ENCODE assay signal across 8 cellular contexts in genomic region chr12:48119078-48119833, GRCh38. TPM values are rescaled to one million over a fixed set of nuclear protein-coding genes. Genes with fewer than 3 reads are reported as not detected.
DNase-seq lines count a peak whose midpoint lies in the region; ATAC-seq and TF ChIP-seq lines count a peak whose summit lies in the region.

Gene PFKM, plus strand, starts transcription at chr12:48119364. Its CDS starts 3,411 bp downstream, at chr12:48122775.

- H2AFZ ChIP-seq in SK-N-SH (ENCODE audit: low read depth) = peak within 1 kb of the TSS; percentile 99
- H2AFZ ChIP-seq in osteoblast (ENCODE audit: low read length) = peak within 1 kb of the TSS; percentile 93

- ATAC-seq in activated naive CD4-positive, alpha-beta T cell treated with anti-CD3 and anti-CD28 coated beads, Interleukin-2, amount 50 U/mL, for 72 hours = peak; percentile 100

- no peaks in the 10 kb centered on the region for H3K9me3 ChIP-seq in SK-N-SH
- no peaks in the 10 kb centered on the region for H3K9me3 ChIP-seq in osteoblast (ENCODE audit: low read depth, low read length)
- H3K9me3 ChIP-seq in thyroid gland = no peaks in the 10 kb centered on the region

- H3K4me2 ChIP-seq in SK-N-SH (peak within 1 kb of the TSS; percentile 92), osteoblast (ENCODE audit: insufficient read depth, low read length) (peak within 1 kb of the TSS; percentile 91)

- H3K79me2 ChIP-seq in SK-N-SH (ENCODE audit: insufficient read depth) (peaks cover 29% of the 10 kb centered on the region), osteoblast (ENCODE audit: insufficient read depth, low read length) (peaks cover 32% of the 10 kb centered on the region)

- H3K36me3 ChIP-seq in SK-N-SH (replicated peaks in 1 of 2; ENCODE audit: control insufficient read depth in 1 of 2, insufficient read depth in 2 of 2, low read length in 1 of 2) = peaks cover 14 to 18% of the 10 kb centered on the region in 2 experiments
- peaks cover 14% of the 10 kb centered on the region for H3K36me3 ChIP-seq in osteoblast (ENCODE audit: insufficient read depth, low read length)
- H3K36me3 ChIP-seq in thyroid gland = no peaks in the 10 kb centered on the region

- peaks cover 9 to 11% of the 10 kb centered on the region in 2 donors for H3K36me3 Mint-ChIP-seq in activated naive CD4-positive, alpha-beta T cell treated with anti-CD3 and anti-CD28 coated beads, Interleukin-2, amount 50 U/mL, for 72 hours

- H4K20me1 ChIP-seq in SK-N-SH (ENCODE audit: insufficient read depth) (no peaks in the 10 kb centered on the region), osteoblast (ENCODE audit: insufficient read depth, low read length) (peaks cover 4% of the 10 kb centered on the region)

- DNase-seq in GM04503 (ENCODE audit: low read depth) = peak; percentile 53
- DNase-seq in HEK293T (ENCODE audit: extremely low spot score) = peak; percentile 93
- peak; percentile 93 for DNase-seq in NAMALWA (ENCODE audit: low spot score)
- peak; percentile 84 for DNase-seq in SK-N-SH
- DNase-seq in activated naive CD4-positive, alpha-beta T cell treated with anti-CD3 and anti-CD28 coated beads, Interleukin-2, amount 50 U/mL, for 72 hours (ENCODE audit: low spot score in 2 of 2) = peak; percentile 71 to 74
- peak; percentile 72 for DNase-seq in glomerular endothelial cell (ENCODE audit: extremely low read depth, low read depth, low spot score)
- peak; percentile 85 for DNase-seq in osteoblast (ENCODE audit: insufficient read length, low spot score, missing footprints)
- DNase-seq in thyroid gland = peak; percentile 89 to 90

- TF ChIP-seq RAD21 in SK-N-SH (IDR thresholded peaks at IDR 0.05; ENCODE audit: low read length) = no peak

- H3K27ac ChIP-seq in SK-N-SH (ENCODE audit: low read depth in 2 of 2, low read length in 1 of 2) (peak within 1 kb of the TSS; percentile 58 to 85; a peak in 3 of 4 replicates), osteoblast (ENCODE audit: low read depth, low read length) (peak within 1 kb of the TSS; percentile 63), thyroid gland (peak within 1 kb of the TSS in 2 of 3 donors; percentile 47 to 52)

- H3K27me3 ChIP-seq in SK-N-SH (ENCODE audit: insufficient read depth) (peaks cover 5% of the 10 kb centered on the region; the same call in 1 of the 2 replicates), osteoblast (ENCODE audit: insufficient read depth, low read length) (peaks cover 5% of the 10 kb centered on the region), thyroid gland (no peaks in the 10 kb centered on the region)

- peak within 1 kb of the TSS; percentile 79 to 93 for H3K27ac Mint-ChIP-seq in activated naive CD4-positive, alpha-beta T cell treated with anti-CD3 and anti-CD28 coated beads, Interleukin-2, amount 50 U/mL, for 72 hours

- WGBS in SK-N-SH (ENCODE audit: low lambda C conversion rate) = 2% methylated on average over 20 of the region's 20 CpGs
- WGBS in thyroid gland, 2 donors = 1 to 3% methylated on average over 20 of the region's 20 CpGs

- intact Hi-C loops in thyroid gland (cut with DNase I) = no loop called here

- H3K4me3 ChIP-seq in SK-N-SH (ENCODE audit: low read depth in 2 of 2, low read length in 1 of 2) (peak within 1 kb of the TSS; percentile 91 to 98), osteoblast (ENCODE audit: insufficient read depth, low read length) (peak within 1 kb of the TSS; percentile 88), thyroid gland (replicated peaks in 1 of 3) (peak within 1 kb of the TSS in 2 of 3 donors; percentile 44 to 76)

- POLR2A ChIA-PET in HEK293T (lab: Yijun Ruan, JAX) = interaction anchor here (0.6 to 1.9 kb wide), 14 partner anchors 9 to 173 kb away, joined by 3 to 38 read pairs (median 4); partner anchors contain the start of genes ASB8, CCDC184 and SENP1
- POLR2A ChIA-PET in SK-N-SH (lab: Yijun Ruan, JAX) = interaction anchor here (1.2 to 1.6 kb wide), 2 partner anchors 14 to 38 kb away, joined by 5 to 8 read pairs; partner anchors contain the start of genes ASB8 and SENP1

- CTCF ChIA-PET in HEK293T (lab: Yijun Ruan, JAX) = interaction anchor here (0.6 to 0.9 kb wide), 3 partner anchors 33 to 1287 kb away, joined by 3 to 4 read pairs (median 3); partner anchors contain the start of gene TMEM106C
- CTCF ChIA-PET in SK-N-SH (lab: Yijun Ruan, JAX) = interaction anchor here (1.0 to 1.8 kb wide), 3 partner anchors 14 to 156 kb away, joined by 4 read pairs; partner anchors contain the start of genes SENP1 and TMEM106C

- TF ChIP-seq POLR2A in thyroid gland (IDR thresholded peaks at IDR 0.05) = peak in 1 of 2 donors; percentile 60

- H3K4me1 ChIP-seq in SK-N-SH (ENCODE audit: control insufficient read depth in 1 of 2, insufficient read depth in 2 of 2, low read depth in 1 of 2, low read length in 1 of 2) (peaks cover 6 to 7% of the 10 kb centered on the region in 2 experiments; a peak in 3 of 4 replicates), osteoblast (ENCODE audit: insufficient read depth, low read length) (peaks cover 14% of the 10 kb centered on the region), thyroid gland (peaks cover 9 to 10% of the 10 kb centered on the region in 2 donors)

- TF ChIP-seq CTCF in SK-N-SH (IDR thresholded peaks at IDR 0.05) (no peak), osteoblast (IDR thresholded peaks at IDR 0.05; ENCODE audit: extremely low read depth, low read depth, low read length) (no peak), thyroid gland (IDR thresholded peaks at IDR 0.05) (no peak)

- H3F3A ChIP-seq in SK-N-SH (replicated peaks; ENCODE audit: insufficient read depth) = no peaks in the 10 kb centered on the region

- H3K9ac ChIP-seq in SK-N-SH = peak within 1 kb of the TSS; percentile 63

- TF ChIP-seq EP300 in SK-N-SH (IDR thresholded peaks at IDR 0.05; ENCODE audit: borderline replicate concordance in 1 of 2, low read depth in 1 of 2, low read length in 1 of 2) = no peak

- H3K9me2 ChIP-seq in SK-N-SH = no peaks in the 10 kb centered on the region

- no peaks in the 10 kb centered on the region for H3K9me3 Mint-ChIP-seq in activated naive CD4-positive, alpha-beta T cell treated with anti-CD3 and anti-CD28 coated beads, Interleukin-2, amount 50 U/mL, for 72 hours

TF ChIP-seq in HEK293T, 16 proteins besides CTCF, POLR2A, EP300 and RAD21:
- TF ChIP-seq BHLHE40 (IDR thresholded peaks at IDR 0.05; ENCODE audit: borderline replicate concordance) = no peak
- no peak for TF ChIP-seq HDGF (IDR thresholded peaks at IDR 0.05; ENCODE audit: borderline replicate concordance)
- TF ChIP-seq LEF1 (IDR thresholded peaks at IDR 0.05; ENCODE audit: borderline replicate concordance) = no peak
- 0 out of 2 replicates have a peak, but pooled peaks have one; percentile 30 for TF ChIP-seq L3MBTL2 (conservative IDR thresholded peaks at IDR 0.05)
- peak; percentile 50; the same call in 1 of the 2 replicates for TF ChIP-seq CTBP1 (IDR thresholded peaks at IDR 0.05; ENCODE audit: borderline replicate concordance)
- no peak for TF ChIP-seq FOXM1 (IDR thresholded peaks at IDR 0.05; ENCODE audit: borderline replicate concordance)
- no peak for TF ChIP-seq PKNOX1 (IDR thresholded peaks at IDR 0.05)
- no peak for TF ChIP-seq TARDBP (IDR thresholded peaks at IDR 0.05)
- no peak for TF ChIP-seq SP1 (IDR thresholded peaks at IDR 0.05)
- TF ChIP-seq ARNT (IDR thresholded peaks at IDR 0.05) = no peak
- no peak for TF ChIP-seq ELF4 (IDR thresholded peaks at IDR 0.05)
- no peak for TF ChIP-seq FOXA1 (IDR thresholded peaks at IDR 0.05)
- no peak for TF ChIP-seq SUZ12 (IDR thresholded peaks at IDR 0.05)
- no peak for TF ChIP-seq ZNF384 (IDR thresholded peaks at IDR 0.05)

TF ChIP-seq in SK-N-SH, 30 proteins besides CTCF, POLR2A, EP300 and RAD21 (continues in another document):
- TF ChIP-seq, protein P1, sequence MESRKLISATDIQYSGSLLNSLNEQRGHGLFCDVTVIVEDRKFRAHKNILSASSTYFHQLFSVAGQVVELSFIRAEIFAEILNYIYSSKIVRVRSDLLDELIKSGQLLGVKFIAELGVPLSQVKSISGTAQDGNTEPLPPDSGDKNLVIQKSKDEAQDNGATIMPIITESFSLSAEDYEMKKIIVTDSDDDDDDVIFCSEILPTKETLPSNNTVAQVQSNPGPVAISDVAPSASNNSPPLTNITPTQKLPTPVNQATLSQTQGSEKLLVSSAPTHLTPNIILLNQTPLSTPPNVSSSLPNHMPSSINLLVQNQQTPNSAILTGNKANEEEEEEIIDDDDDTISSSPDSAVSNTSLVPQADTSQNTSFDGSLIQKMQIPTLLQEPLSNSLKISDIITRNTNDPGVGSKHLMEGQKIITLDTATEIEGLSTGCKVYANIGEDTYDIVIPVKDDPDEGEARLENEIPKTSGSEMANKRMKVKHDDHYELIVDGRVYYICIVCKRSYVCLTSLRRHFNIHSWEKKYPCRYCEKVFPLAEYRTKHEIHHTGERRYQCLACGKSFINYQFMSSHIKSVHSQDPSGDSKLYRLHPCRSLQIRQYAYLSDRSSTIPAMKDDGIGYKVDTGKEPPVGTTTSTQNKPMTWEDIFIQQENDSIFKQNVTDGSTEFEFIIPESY (IDR thresholded peaks at IDR 0.05; ENCODE audit: borderline replicate concordance, low read depth) = no peak
- TF ChIP-seq YY1 (IDR thresholded peaks at IDR 0.05; ENCODE audit: low read depth) (0 out of 2 replicates have a peak, but pooled peaks have one; percentile 44), MEF2A (IDR thresholded peaks at IDR 0.05; ENCODE audit: borderline replicate concordance, low read depth) (no peak), TCF12 (IDR thresholded peaks at IDR 0.05) (peak; percentile 27; the same call in 1 of the 2 replicates), FOSL2 (IDR thresholded peaks at IDR 0.05; ENCODE audit: borderline replicate concordance, low read depth) (no peak), TEAD4 (IDR thresholded peaks at IDR 0.05; ENCODE audit: borderline replicate concordance, insufficient read depth) (no peak), FOXM1 (IDR thresholded peaks at IDR 0.05; ENCODE audit: low read depth) (no peak), PBX3 (IDR thresholded peaks at IDR 0.05) (no peak), RCOR1 (IDR thresholded peaks at IDR 0.05; ENCODE audit: low read length) (peak; percentile 56), EZH2phosphoT487 (IDR thresholded peaks at IDR 0.05; ENCODE audit: borderline replicate concordance, low read depth) (no peak)

RNA-seq across cellular contexts. Expression of gene PFKM, which starts in this region (rescaled TPM):
- polyA plus RNA-seq in SK-N-SH (2012; rRNA removed) = 85.0 and 111 TPM in 2 replicates
- polyA plus RNA-seq in SK-N-SH (2012; cell fraction: cytosol; rRNA removed) = 75.2 and 79.2 TPM in 2 replicates
- polyA plus RNA-seq in SK-N-SH (2012; cell fraction: nucleus; rRNA removed) = 120 and 183 TPM in 2 replicates
- total RNA-seq in activated naive CD4-positive, alpha-beta T cell treated with anti-CD3 and anti-CD28 coated beads, Interleukin-2, amount 50 U/mL, for 72 hours = 10 to 100 TPM; 80.3 to 81.3 TPM
- total RNA-seq in glomerular endothelial cell (46.5 and 53.8 TPM in 2 replicates), osteoblast (64.8 and 81.0 TPM in 2 replicates), thyroid gland (10 to 100 TPM; 36.1 to 66.7 (median 49.2) TPM)

Comparison
In these comparisons a context has a peak if more than half of its experiments do, and no peak if none do; other contexts are left out.
1. Peak in every context shown above with its lines: DNase-seq, ATAC-seq, H3K4me3 ChIP-seq and H3K27ac ChIP-seq.